ENCODE assay signal across 8 cellular contexts in genomic region chr15:74383695-74384565, GRCh38. TPM values are rescaled to one million over a fixed set of nuclear protein-coding genes. Genes with fewer than 3 reads are reported as not detected.
DNase-seq lines count a peak whose midpoint lies in the region; ATAC-seq and TF ChIP-seq lines count a peak whose summit lies in the region.

No MANE protein-coding gene starts in this region.

- no peaks in the 10 kb centered on the region for H3K9me3 ChIP-seq in BE2C

- no peaks in the 10 kb centered on the region for H3K36me3 ChIP-seq in BE2C

- CTCF ChIA-PET in activated CD4-positive, alpha-beta T cell treated with anti-CD3 and anti-CD28 coated beads for 36 hours (lab: Charles Lee): interaction anchor here (0.6 to 10.2 kb wide), 12 partner anchors 8 to 387 kb away, joined by 3 to 176 read pairs (median 5); partner anchors contain the start of gene SEMA7A

- POLR2A ChIA-PET in activated CD4-positive, alpha-beta T cell treated with anti-CD3 and anti-CD28 coated beads for 36 hours (lab: Charles Lee): interaction anchor here (1.0 to 2.0 kb wide), 3 partner anchors 13 to 105 kb away, joined by 3 to 8 read pairs (median 3); no protein-coding TSS in a partner anchor

- peak overlapping the region; percentile 41 for H3K4me3 Mint-ChIP-seq in activated CD4-positive, alpha-beta T cell treated with anti-CD3 and anti-CD28 coated beads for 36 hours

- no peaks in the 10 kb centered on the region for H3K9me3 Mint-ChIP-seq in activated CD4-positive, alpha-beta T cell treated with anti-CD3 and anti-CD28 coated beads for 36 hours (ENCODE audit: low read depth)

- no peaks in the 10 kb centered on the region for H3K4me1 ChIP-seq in BE2C

- no peaks in the 10 kb centered on the region for H3K27me3 ChIP-seq in BE2C

- no peak overlapping the region for H3K4me3 ChIP-seq in BE2C (ENCODE audit: low read depth, low read length)

- intact Hi-C loops in activated CD4-positive, alpha-beta T cell treated with anti-CD3 and anti-CD28 coated beads for 36 hours (cut with DNase I, micrococcal nuclease): loop anchor here (1.0 to 2.0 kb wide), 6 partner anchors 12 to 157 kb away; partner anchors contain the start of genes ARID3B (in 1 of the 2) and UBL7 (in 1 of the 2)

- no peaks in the 10 kb centered on the region for H3K27me3 Mint-ChIP-seq in activated CD4-positive, alpha-beta T cell treated with anti-CD3 and anti-CD28 coated beads for 36 hours

- H3K27ac Mint-ChIP-seq in activated CD4-positive, alpha-beta T cell treated with anti-CD3 and anti-CD28 coated beads for 36 hours: peak overlapping the region; percentile 97

- no peak for TF ChIP-seq CTCF in BE2C (IDR thresholded peaks at IDR 0.05; ENCODE audit: low read depth, low read length)

- H3K4me1 Mint-ChIP-seq in activated CD4-positive, alpha-beta T cell treated with anti-CD3 and anti-CD28 coated beads for 36 hours: peaks cover 69% of the 10 kb centered on the region

- no peaks in the 10 kb centered on the region for H3K36me3 Mint-ChIP-seq in activated CD4-positive, alpha-beta T cell treated with anti-CD3 and anti-CD28 coated beads for 36 hours (ENCODE audit: low read depth)

- ATAC-seq in GM18868 (IDR thresholded peaks at IDR 0.05; ENCODE audit: unreplicated experiment) (peak; percentile 49), HG02970 (IDR thresholded peaks at IDR 0.05; ENCODE audit: low FRiP score, unreplicated experiment) (peak; percentile 43)
- peak; percentile 69 for ATAC-seq in activated CD4-positive, alpha-beta T cell treated with anti-CD3 and anti-CD28 coated beads for 36 hours

- peak; percentile 88 for DNase-seq in activated CD4-positive, alpha-beta T cell treated with anti-CD3 and anti-CD28 coated beads for 36 hours
- DNase-seq in glomerular visceral epithelial cell (ENCODE audit: extremely low spot score) (peak; percentile 79), ureter (ENCODE audit: low spot score) (peak; percentile 74), NCI-H187 treated with DMSO at 0.1 percent for 48 hours (lab: John Stamatoyannopoulos, UW) (no peak), ecto neural progenitor cell (ENCODE audit: low spot score) (no peak), BE2C (no peak)

RNA-seq across cellular contexts. Expression of gene CYP11A1, which starts 16.5 kb away (rescaled TPM):
- total RNA-seq in activated CD4-positive, alpha-beta T cell treated with anti-CD3 and anti-CD28 coated beads for 36 hours: not detected
- 2.4 TPM for total RNA-seq in ureter
- polyA plus RNA-seq in BE2C (2012; ENCODE audit: insufficient read depth, insufficient read length, low read depth): not detected

RNA-seq across cellular contexts. Expression of gene SEMA7A, which starts 49.8 kb away (rescaled TPM):
- 10 to 100 TPM; 57.3 to 57.7 TPM for total RNA-seq in activated CD4-positive, alpha-beta T cell treated with anti-CD3 and anti-CD28 coated beads for 36 hours
- 2.2 TPM for total RNA-seq in ureter
- 2.8 TPM for polyA plus RNA-seq in BE2C (2012; ENCODE audit: insufficient read depth, insufficient read length, low read depth)

Comparison
In these comparisons a context has a peak if more than half of its experiments do, and no peak if none do; other contexts are left out.
1. DNase-seq: peak in activated CD4-positive, alpha-beta T cell treated with anti-CD3 and anti-CD28 coated beads for 36 hours (single experiment), glomerular visceral epithelial cell (single experiment) and ureter (single experiment); none in NCI-H187 treated with DMSO at 0.1 percent for 48 hours (single experiment), ecto neural progenitor cell (single experiment) and BE2C (single experiment).
2. RNA of gene SEMA7A, which starts 49.8 kb away (total RNA-seq): 57.3 to 57.7 TPM in activated CD4-positive, alpha-beta T cell treated with anti-CD3 and anti-CD28 coated beads for 36 hours; 2.2 TPM in ureter (single experiment); every median in the first group is over 10 times any median in the second.
3. Peak in every context shown above with its lines, with median percentiles within 50 percentile points of each other: ATAC-seq.